Comparison of ENCODE assay signal across 12 cellular contexts in the genomic region with DNA sequence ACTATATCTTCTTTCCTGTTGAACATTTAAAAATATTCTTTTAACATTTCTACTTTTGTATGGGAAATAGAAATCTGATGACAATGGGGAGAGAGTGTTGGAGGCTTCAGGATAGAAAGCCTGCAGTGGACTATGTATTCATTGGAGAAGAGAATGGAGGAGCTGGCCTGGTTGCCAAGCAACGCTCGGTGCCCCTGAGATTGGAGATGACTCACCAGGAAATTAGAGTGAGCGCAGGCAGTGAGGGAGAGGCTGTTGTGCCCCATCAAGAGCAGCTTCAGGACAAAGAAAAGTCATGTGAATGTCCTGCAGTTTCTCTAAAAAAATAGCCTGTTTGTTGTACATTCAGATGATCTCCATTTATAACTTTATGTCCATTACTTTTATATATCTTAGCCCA. TPM values are rescaled to one million over a fixed set of nuclear protein-coding genes. Genes with fewer than 3 reads are reported as not detected.
DNase-seq lines count a peak whose midpoint lies in the region; ATAC-seq, FAIRE-seq and TF ChIP-seq lines count a peak whose summit lies in the region.
"Had no signal": no experiment of that assay in that cellular context is flagged by ENCODE, and none has a peak within 500 bp of the region (broad histone marks: within the 10 kb centered on the region; RNA-seq: fewer than 3 reads in every experiment).

No MANE protein-coding gene starts in this region.

- H2AFZ ChIP-seq in OCI-LY7 (ENCODE audit: low read length): no peak overlapping the region

- no peaks in the 10 kb centered on the region for H4K20me1 ChIP-seq in OCI-LY7 (ENCODE audit: insufficient read depth, low read length)

- BruUV-seq in A673 (replicated peaks; lab: Mats Ljungman, UMichigan) (no TSS peak), OCI-LY7 (replicated peaks; lab: Mats Ljungman, UMichigan) (no TSS peak)

- CTCF ChIA-PET in A673 (lab: Charles Lee): interaction anchor here (0.6 kb wide), 1 partner anchor 1784 kb away, joined by 6 read pairs; no protein-coding TSS in a partner anchor
- CTCF ChIA-PET in OCI-LY7 (lab: Charles Lee; ENCODE audit: unreplicated experiment): no interaction called here

- FAIRE-seq in HTR-8/SVneo (lab: Jason Lieb, UNC): no peak
- FAIRE-seq: H1 had no signal

- intact Hi-C loops in A673 (cut with micrococcal nuclease; ENCODE audit: unreplicated experiment): no loop called here
- intact Hi-C loops in OCI-LY7 (cut with micrococcal nuclease; ENCODE audit: unreplicated experiment): no loop called here

- no peaks in the 10 kb centered on the region for H3K36me3 ChIP-seq in A673 (ENCODE audit: insufficient read depth, low read length, poor library complexity, severe bottlenecking)
- H3K36me3 ChIP-seq in OCI-LY7 (ENCODE audit: insufficient read depth, low read length): no peaks in the 10 kb centered on the region
- H3K36me3 ChIP-seq: spleen had no signal

- peak; percentile 70 for DNase-seq in A673 (ENCODE audit: low spot score)
- DNase-seq in H4 (ENCODE audit: low spot score): peak; percentile 48
- DNase-seq in medulla oblongata (ENCODE audit: extremely low spot score): peak; percentile 85
- no peak for DNase-seq in NCI-H510A treated with DMSO at 0.1 percent for 48 hours (lab: John Stamatoyannopoulos, UW)
- no peak for DNase-seq in HTR-8/SVneo (ENCODE audit: insufficient read length, low spot score)
- no peak for DNase-seq in OCI-LY7 (ENCODE audit: low spot score)
- DNase-seq: activated T-cell treated with anti-CD3 and anti-CD28 coated beads, Interleukin-2, amount 50 U/mL, for 48 hours; NCI-H1694 treated with DMSO at 0.1 percent for 48 hours; spleen had no signal

- H3K4me2 ChIP-seq in OCI-LY7 (ENCODE audit: low read length): no peak overlapping the region

- no peak for ATAC-seq in HG03432 (IDR thresholded peaks at IDR 0.05; ENCODE audit: unreplicated experiment)

- H3K27me3 ChIP-seq in A673 (replicated peaks; ENCODE audit: insufficient read depth, low read depth, low read length, poor library complexity): no peaks in the 10 kb centered on the region
- H3K27me3 ChIP-seq: spleen had no signal

- no peaks in the 10 kb centered on the region for H3K9me2 ChIP-seq in OCI-LY7 (ENCODE audit: insufficient read depth, low read length)

- POLR2A ChIA-PET in A673 (lab: Charles Lee; ENCODE audit: low non-redundant PET): no interaction called here
- POLR2A ChIA-PET in OCI-LY7 (lab: Charles Lee): no interaction called here

- H3K27ac ChIP-seq in A673 (ENCODE audit: low read depth, low read length, poor library complexity, severe bottlenecking): no peak overlapping the region
- H3K27ac ChIP-seq in angular gyrus (ENCODE audit: low read depth, low read length): peak overlapping the region; percentile 24
- no peak overlapping the region for H3K27ac ChIP-seq in OCI-LY7 (ENCODE audit: low read depth, low read length, poor library complexity, severe bottlenecking)
- H3K27ac ChIP-seq: spleen had no signal

- H3K4me1 ChIP-seq in A673 (ENCODE audit: insufficient read depth, low read length, poor library complexity, severe bottlenecking): no peaks in the 10 kb centered on the region
- H3K4me1 ChIP-seq in OCI-LY7 (ENCODE audit: insufficient read depth, low read length, poor library complexity, severe bottlenecking): no peaks in the 10 kb centered on the region
- H3K4me1 ChIP-seq: spleen had no signal

- TF ChIP-seq CTCF in A673 (conservative IDR thresholded peaks at IDR 0.05; ENCODE audit: low read depth, low read length) (no peak), OCI-LY7 (conservative IDR thresholded peaks at IDR 0.05; ENCODE audit: low read length) (no peak)

- no peaks in the 10 kb centered on the region for H3K79me2 ChIP-seq in OCI-LY7 (ENCODE audit: insufficient read depth, low read depth, low read length)

- H3K4me3 ChIP-seq in A673 (ENCODE audit: low read depth, low read length, poor library complexity, severe bottlenecking): no peak overlapping the region
- H3K4me3 ChIP-seq in OCI-LY7 (ENCODE audit: low read depth, low read length, poor library complexity, severe bottlenecking): no peak overlapping the region
- H3K4me3 ChIP-seq: spleen had no signal

- H3K9me3 ChIP-seq in A673 (ENCODE audit: low read depth, low read length, poor library complexity, severe bottlenecking): no peaks in the 10 kb centered on the region
- no peaks in the 10 kb centered on the region for H3K9me3 ChIP-seq in OCI-LY7 (ENCODE audit: low read length)

RNA-seq across cellular contexts. Expression of a gene that starts 48.7 kb away (rescaled TPM):
- total RNA-seq in A673 (2021) (3.2 and 4.6 TPM in 2 replicates), OCI-LY7 (2022) (not detected in 2 replicates)
- total RNA-seq in H4 (2014; rRNA removed; shearing (Covaris generic)): 0.04 TPM in 1 of 2 replicates, not detected in the other
- total RNA-seq in OCI-LY7 (2014; rRNA removed; shearing (Covaris generic)): not detected in 2 replicates

Comparison
In these comparisons a context has a peak if more than half of its experiments do, and no peak if none do; other contexts are left out.
1. DNase-seq: peak in A673 (single experiment), H4 (single experiment) and medulla oblongata (single experiment); none in NCI-H510A treated with DMSO at 0.1 percent for 48 hours (single experiment), HTR-8/SVneo (single experiment) and OCI-LY7 (single experiment).